28 cellular contexts compared by ENCODE assay signal in the genomic region with DNA sequence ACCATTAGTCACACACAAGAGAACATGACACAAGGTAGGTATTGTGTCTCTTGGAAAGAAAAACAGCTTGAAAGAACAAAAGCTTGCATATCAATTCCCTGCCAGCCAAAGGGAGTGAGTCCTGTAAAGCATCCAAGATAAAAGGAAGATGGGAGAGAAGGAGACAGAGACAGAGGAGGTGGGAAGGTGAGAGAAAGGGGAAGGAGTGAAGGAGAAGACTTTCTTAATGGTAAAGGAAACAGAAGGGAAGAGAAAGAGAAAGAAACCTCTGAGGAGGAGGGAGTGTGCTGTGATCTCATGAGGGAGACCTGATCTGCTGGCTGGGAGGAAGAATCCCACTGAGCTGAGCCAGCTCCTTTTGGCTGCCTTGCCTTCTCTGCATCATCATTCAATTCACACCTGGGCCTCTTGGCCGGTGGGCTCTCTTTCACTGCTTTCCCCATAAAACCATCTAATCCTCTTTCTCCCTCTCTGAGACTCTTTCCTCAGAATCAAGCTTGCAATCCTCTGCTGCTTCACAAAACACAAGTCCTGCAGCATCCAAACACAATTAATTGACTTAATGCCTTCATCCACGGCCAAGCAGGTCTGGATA.
DNase-seq lines count a peak whose midpoint lies in the region; ATAC-seq and TF ChIP-seq lines count a peak whose summit lies in the region.
"Had no signal": no experiment of that assay in that cellular context is flagged by ENCODE, and none has a peak within 500 bp of the region (broad histone marks: within the 10 kb centered on the region; RNA-seq: fewer than 3 reads in every experiment).

No MANE protein-coding gene starts in this region.

- peak overlapping the region; percentile 59 for H3K4me2 ChIP-seq in neural progenitor cell
- H3K4me2 ChIP-seq: BLaER1, hepatocyte, SK-N-SH had no signal

- no peak overlapping the region for H3K4me3 ChIP-seq in HUES48 (ENCODE audit: low read depth, low read length)
- no peak overlapping the region for H3K4me3 ChIP-seq in neural progenitor cell
- no peak overlapping the region for H3K4me3 ChIP-seq in right lobe of liver
- H3K4me3 ChIP-seq: BLaER1, body of pancreas, gastroesophageal sphincter, hepatocyte, K562, mucosa of descending colon, transverse colon had no signal

- no peaks in the 10 kb centered on the region for H3K36me3 Mint-ChIP-seq in neural progenitor cell
- H3K36me3 Mint-ChIP-seq: natural killer cell had no signal

- H3K9me3 ChIP-seq in HUES48 (ENCODE audit: control insufficient read depth, insufficient read depth, low read length): no peaks in the 10 kb centered on the region
- no peaks in the 10 kb centered on the region for H3K9me3 ChIP-seq in neural progenitor cell (ENCODE audit: low read depth)
- H3K9me3 ChIP-seq in right lobe of liver: no peaks in the 10 kb centered on the region
- H3K9me3 ChIP-seq: BLaER1, body of pancreas, gastroesophageal sphincter, mucosa of descending colon, SK-N-SH, transverse colon had no signal

- H3K27me3 ChIP-seq in HUES48 (ENCODE audit: control insufficient read depth, insufficient read depth, low read length) (no peaks in the 10 kb centered on the region), neural progenitor cell (no peaks in the 10 kb centered on the region), right lobe of liver (peaks cover 0 to 5% of the 10 kb centered on the region in 2 donors)
- H3K27me3 ChIP-seq: BLaER1, body of pancreas had no signal

- no peak overlapping the region for H3K4me3 Mint-ChIP-seq in neural progenitor cell
- H3K4me3 Mint-ChIP-seq: natural killer cell; T-helper 1 cell treated with Interleukin-12 subunit alpha and Interleukin-12 subunit beta and Interleukin-4 antibody, amounts not matched to agents 30 μg/mL and 1 μg/mL, for 36 hours had no signal

- H2AFZ ChIP-seq in neural progenitor cell (replicated peaks): no peak overlapping the region
- H2AFZ ChIP-seq: hepatocyte had no signal

- TF ChIP-seq CTCF in neural progenitor cell (IDR thresholded peaks at IDR 0.05) (no peak), right lobe of liver (IDR thresholded peaks at IDR 0.05) (no peak)

- H3K9ac ChIP-seq in HUES48 (ENCODE audit: low read depth, low read length) (no peak overlapping the region), neural progenitor cell (no peak overlapping the region)
- H3K9ac ChIP-seq: BLaER1, SK-N-SH had no signal

- peak; percentile 11 for DNase-seq in astrocyte of the hippocampus (ENCODE audit: low read depth, low spot score)
- DNase-seq in iPS DF 4.7 (ENCODE audit: extremely low read depth, low spot score): peak; percentile 25
- DNase-seq in neural progenitor cell (ENCODE audit: low spot score): peak; percentile 67
- DNase-seq in right lobe of liver: no peak
- no peak for DNase-seq in LoVo (ENCODE audit: low spot score)
- DNase-seq: activated CD4-positive, alpha-beta T cell treated with anti-CD3 and anti-CD28 coated beads, Interleukin-2, amount 50 U/mL, for 48 hours; activated naive CD4-positive, alpha-beta T cell; activated T-cell treated with anti-CD3 and anti-CD28 coated beads, Interleukin-2, amount 50 U/mL, for 48 hours; body of pancreas; islet precursor cell; left ventricle myocardium superior; mucosa of descending colon; natural killer cell; NCI-H1105 treated with DMSO at 0.1 percent for 48 hours; NCI-H187 treated with DMSO at 0.1 percent for 48 hours; NCI-H510A treated with DMSO at 0.1 percent for 48 hours; NK-92 treated with Interleukin-12 subunit alpha and Interleukin-12 subunit beta, amount 100 ng/mL, for 24 hours; PC-3; SK-N-SH; stimulated activated CD4-positive, alpha-beta T cell treated with anti-CD3 and anti-CD28 coated beads, Interleukin-4, amount 100 ng/mL, for 24 hours; transverse colon had no signal

- H3F3A ChIP-seq in neural progenitor cell (ENCODE audit: low read depth): peaks cover 36% of the 10 kb centered on the region

- TF ChIP-seq POLR2A in right lobe of liver (IDR thresholded peaks at IDR 0.05): no peak

- ATAC-seq in GM18520 (IDR thresholded peaks at IDR 0.05; ENCODE audit: unreplicated experiment) (no peak), right lobe of liver (no peak)
- ATAC-seq: body of pancreas, gastroesophageal sphincter, K562, left ventricle myocardium superior, mucosa of descending colon, natural killer cell, PC-3 had no signal

- intact Hi-C loops in right lobe of liver (cut with DNase I): no loop called here

- H3K27ac Mint-ChIP-seq in neural progenitor cell: no peak overlapping the region
- H3K27ac Mint-ChIP-seq: natural killer cell; T-helper 1 cell treated with Interleukin-12 subunit alpha and Interleukin-12 subunit beta and Interleukin-4 antibody, amounts not matched to agents 30 μg/mL and 1 μg/mL, for 36 hours had no signal

- H4K20me1 ChIP-seq in neural progenitor cell (ENCODE audit: low read depth): no peaks in the 10 kb centered on the region
- H4K20me1 ChIP-seq: BLaER1 had no signal

- H3K4me1 ChIP-seq in HUES48 (ENCODE audit: control insufficient read depth, insufficient read depth, low read length) (peaks cover 56% of the 10 kb centered on the region), neural progenitor cell (peaks cover 44% of the 10 kb centered on the region), right lobe of liver (no peaks in the 10 kb centered on the region)
- H3K4me1 ChIP-seq: BLaER1, body of pancreas, gastroesophageal sphincter, transverse colon had no signal

- H3K9me3 Mint-ChIP-seq in neural progenitor cell: no peaks in the 10 kb centered on the region
- H3K9me3 Mint-ChIP-seq: T-helper 1 cell treated with Interleukin-12 subunit alpha and Interleukin-12 subunit beta and Interleukin-4 antibody, amounts not matched to agents 30 μg/mL and 1 μg/mL, for 36 hours had no signal

- H3K36me3 ChIP-seq in HUES48 (ENCODE audit: control insufficient read depth, insufficient read depth, low read length): no peaks in the 10 kb centered on the region
- H3K36me3 ChIP-seq in neural progenitor cell: no peaks in the 10 kb centered on the region
- no peaks in the 10 kb centered on the region for H3K36me3 ChIP-seq in right lobe of liver
- H3K36me3 ChIP-seq: BLaER1, gastroesophageal sphincter, transverse colon had no signal

- H3K79me2 ChIP-seq in neural progenitor cell (ENCODE audit: low read depth): no peaks in the 10 kb centered on the region
- H3K79me2 ChIP-seq: hepatocyte had no signal

- H3K4me1 Mint-ChIP-seq in neural progenitor cell: peaks cover 41% of the 10 kb centered on the region
- H3K4me1 Mint-ChIP-seq: natural killer cell had no signal

- H3K27me3 Mint-ChIP-seq in neural progenitor cell (ENCODE audit: insufficient read depth, low read depth): peaks cover 3% of the 10 kb centered on the region

- H3K27ac ChIP-seq in HUES48 (ENCODE audit: low read depth, low read length) (peak overlapping the region; percentile 88), neural progenitor cell (no peak overlapping the region), right lobe of liver (no peak overlapping the region)
- H3K27ac ChIP-seq: BLaER1, body of pancreas, gastroesophageal sphincter, hepatocyte, transverse colon had no signal

- WGBS in right lobe of liver (ENCODE audit: insufficient coverage, low coverage, low lambda C conversion rate, missing lambda C conversion rate): 5% methylated on average over 2 of the region's 2 CpGs

Comparison
In these comparisons a context has a peak if more than half of its experiments do, and no peak if none do; other contexts are left out.
1. DNase-seq: peak in astrocyte of the hippocampus (single experiment), iPS DF 4.7 (single experiment) and neural progenitor cell (single experiment); none in right lobe of liver (0 of 3) and LoVo (single experiment).